ENCODE assay signal across 11 cellular contexts in genomic region chrX:72003811-72004750, GRCh38.
DNase-seq lines count a peak whose midpoint lies in the region; ATAC-seq and TF ChIP-seq lines count a peak whose summit lies in the region.
"Had no signal": no experiment of that assay in that cellular context is flagged by ENCODE, and none has a peak within 500 bp of the region (broad histone marks: within the 10 kb centered on the region; RNA-seq: fewer than 3 reads in every experiment).

No MANE protein-coding gene starts in this region.

- H3K36me3 Mint-ChIP-seq in endothelial cell (ENCODE audit: low read depth, unreplicated experiment): no peaks in the 10 kb centered on the region
- no peaks in the 10 kb centered on the region for H3K36me3 Mint-ChIP-seq in activated CD4-positive, alpha-beta memory T cell treated with anti-CD3 and anti-CD28 coated beads, Interleukin-2, amount 10 ng/mL, durations not matched to agents 7 days and 5 days (ENCODE audit: low read depth)

- peaks cover under 1% of the 10 kb centered on the region for H3K9me3 Mint-ChIP-seq in endothelial cell (ENCODE audit: unreplicated experiment)
- no peaks in the 10 kb centered on the region for H3K9me3 Mint-ChIP-seq in activated CD4-positive, alpha-beta memory T cell treated with anti-CD3 and anti-CD28 coated beads, Interleukin-2, amount 10 ng/mL, durations not matched to agents 7 days and 5 days

- peaks cover 23% of the 10 kb centered on the region for H3K4me1 Mint-ChIP-seq in endothelial cell (ENCODE audit: unreplicated experiment)
- no peaks in the 10 kb centered on the region for H3K4me1 Mint-ChIP-seq in activated CD4-positive, alpha-beta memory T cell treated with anti-CD3 and anti-CD28 coated beads, Interleukin-2, amount 10 ng/mL, durations not matched to agents 7 days and 5 days

- no peaks in the 10 kb centered on the region for H3K4me1 ChIP-seq in mucosa of descending colon (ENCODE audit: low read depth)

- TF ChIP-seq CTCF in AG09309 (IDR thresholded peaks at IDR 0.05; ENCODE audit: control insufficient read depth, insufficient read depth, low read depth, low read length, missing control alignments): peak; percentile 30
- peak; percentile 17 for TF ChIP-seq CTCF in endothelial cell (IDR thresholded peaks at IDR 0.05; ENCODE audit: unreplicated experiment)
- TF ChIP-seq CTCF in mucosa of descending colon (IDR thresholded peaks at IDR 0.05): no peak

- TF ChIP-seq RAD21 in Ishikawa (IDR thresholded peaks at IDR 0.05; ENCODE audit: low read depth): peak; percentile 57

- TF ChIP-seq EP300 in Ishikawa (IDR thresholded peaks at IDR 0.05; ENCODE audit: borderline replicate concordance): no peak

- H3K4me3 Mint-ChIP-seq in endothelial cell (ENCODE audit: unreplicated experiment): peak overlapping the region; percentile 59
- no peak overlapping the region for H3K4me3 Mint-ChIP-seq in activated CD4-positive, alpha-beta memory T cell treated with anti-CD3 and anti-CD28 coated beads, Interleukin-2, amount 10 ng/mL, durations not matched to agents 7 days and 5 days

- no peaks in the 10 kb centered on the region for H3K9me3 ChIP-seq in mucosa of descending colon

- H3K4me3 ChIP-seq in AG09309 (ENCODE audit: control insufficient read depth, low read depth, low read length) (no peak overlapping the region), mucosa of descending colon (no peak overlapping the region)

- H3K27ac Mint-ChIP-seq in endothelial cell (ENCODE audit: unreplicated experiment): peak overlapping the region; percentile 78
- no peak overlapping the region for H3K27ac Mint-ChIP-seq in activated CD4-positive, alpha-beta memory T cell treated with anti-CD3 and anti-CD28 coated beads, Interleukin-2, amount 10 ng/mL, durations not matched to agents 7 days and 5 days

- POLR2A ChIA-PET in activated CD4-positive, alpha-beta memory T cell treated with anti-CD3 and anti-CD28 coated beads, Interleukin-2, amount 10 ng/mL, durations not matched to agents 7 days and 5 days (lab: Charles Lee): no interaction called here

- intact Hi-C loops in mucosa of descending colon (cut with DNase I, micrococcal nuclease): no loop called here

- CTCF ChIA-PET in activated CD4-positive, alpha-beta memory T cell treated with anti-CD3 and anti-CD28 coated beads, Interleukin-2, amount 10 ng/mL, durations not matched to agents 7 days and 5 days (lab: Charles Lee): interaction anchor here (0.6 to 1.1 kb wide), 3 partner anchors 14 to 128 kb away, joined by 3 to 4 read pairs (median 3); partner anchors contain the start of gene RTL5

- ATAC-seq in mucosa of descending colon (peak; percentile 49), HG03108 (IDR thresholded peaks at IDR 0.05; ENCODE audit: unreplicated experiment) (no peak)

- DNase-seq in AG09309 (ENCODE audit: low read depth) (peak; percentile 29), endothelial cell (ENCODE audit: low spot score) (peak; percentile 44), mucosa of descending colon (peak in 1 of 3 donors; percentile 48), SIG-M5 treated with dmso at 0.1 percent for 504 hours (lab: John Stamatoyannopoulos, UW; ENCODE audit: unreplicated experiment) (no peak)
- DNase-seq in activated CD4-positive, alpha-beta memory T cell treated with anti-CD3 and anti-CD28 coated beads, Interleukin-2, amount 10 ng/mL, durations not matched to agents 7 days and 5 days: no peak
- no peak for DNase-seq in activated CD4-positive, alpha-beta T cell treated with anti-CD3 and anti-CD28 coated beads, Interleukin-2, amount 50 U/mL, for 48 hours
- DNase-seq: DMS79, GOT3, NCI-H1694 treated with DMSO at 0.1 percent for 48 hours had no signal

- no peaks in the 10 kb centered on the region for H3K27me3 Mint-ChIP-seq in endothelial cell (ENCODE audit: unreplicated experiment)
- H3K27me3 Mint-ChIP-seq in activated CD4-positive, alpha-beta memory T cell treated with anti-CD3 and anti-CD28 coated beads, Interleukin-2, amount 10 ng/mL, durations not matched to agents 7 days and 5 days: peaks cover 14% of the 10 kb centered on the region

- H3K36me3 ChIP-seq in mucosa of descending colon (ENCODE audit: low read depth): no peaks in the 10 kb centered on the region

TF ChIP-seq in Ishikawa, 13 proteins besides CTCF, POLR2A, EP300 and RAD21:
- TF ChIP-seq NFIC (IDR thresholded peaks at IDR 0.05) (peak; percentile 27; the same call in 1 of the 2 replicates), REST (IDR thresholded peaks at IDR 0.05; ENCODE audit: low read depth) (no peak), TEAD4 (IDR thresholded peaks at IDR 0.05) (peak; percentile 24; the same call in 1 of the 2 replicates)

Comparison
In these comparisons a context has a peak if more than half of its experiments do, and no peak if none do; other contexts are left out.
1. DNase-seq: peak in AG09309 (single experiment) and endothelial cell (single experiment); none in SIG-M5 treated with dmso at 0.1 percent for 504 hours (single experiment), activated CD4-positive, alpha-beta memory T cell treated with anti-CD3 and anti-CD28 coated beads, Interleukin-2, amount 10 ng/mL, durations not matched to agents 7 days and 5 days (single experiment) and activated CD4-positive, alpha-beta T cell treated with anti-CD3 and anti-CD28 coated beads, Interleukin-2, amount 50 U/mL, for 48 hours (0 of 2).